1 cellular context compared by ENCODE assay signal in the genomic region with DNA sequence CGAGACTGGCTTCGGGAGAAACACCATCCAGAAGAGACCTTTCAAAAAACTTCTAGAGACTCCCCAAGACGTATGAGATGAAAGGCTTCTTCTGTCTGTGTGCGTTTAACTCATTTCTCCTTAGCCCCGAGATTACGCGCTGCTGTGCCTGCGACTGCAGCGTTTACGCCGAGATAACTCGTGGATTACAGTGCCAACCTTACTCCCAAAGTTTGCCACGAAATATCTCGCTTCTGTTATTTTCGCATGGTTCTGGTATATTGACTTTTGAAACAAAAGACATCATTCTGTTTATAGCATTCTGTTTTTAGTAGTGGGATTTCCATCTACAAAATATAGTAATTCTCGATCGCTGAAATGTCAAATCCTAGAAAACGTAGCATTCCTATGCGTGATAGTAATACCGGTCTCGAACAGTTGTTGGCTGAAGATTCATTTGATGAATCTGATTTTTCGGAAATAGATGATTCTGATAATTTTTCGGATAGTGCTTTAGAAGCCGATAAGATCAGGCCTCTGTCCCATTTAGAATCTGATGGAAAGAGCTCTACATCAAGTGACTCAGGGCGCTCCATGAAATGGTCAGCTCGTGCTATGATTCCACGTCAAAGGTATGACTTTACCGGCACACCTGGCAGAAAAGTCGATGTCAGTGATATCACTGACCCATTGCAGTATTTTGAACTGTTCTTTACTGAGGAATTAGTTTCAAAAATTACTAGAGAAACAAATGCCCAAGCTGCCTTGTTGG.
TF ChIP-seq lines count a peak whose summit lies in the region.

No MANE protein-coding gene starts in this region.

TF ChIP-seq in HEK293, 187 proteins besides CTCF, POLR2A, EP300 and RAD21 (continued from another document):
- TF ChIP-seq, protein P1, sequence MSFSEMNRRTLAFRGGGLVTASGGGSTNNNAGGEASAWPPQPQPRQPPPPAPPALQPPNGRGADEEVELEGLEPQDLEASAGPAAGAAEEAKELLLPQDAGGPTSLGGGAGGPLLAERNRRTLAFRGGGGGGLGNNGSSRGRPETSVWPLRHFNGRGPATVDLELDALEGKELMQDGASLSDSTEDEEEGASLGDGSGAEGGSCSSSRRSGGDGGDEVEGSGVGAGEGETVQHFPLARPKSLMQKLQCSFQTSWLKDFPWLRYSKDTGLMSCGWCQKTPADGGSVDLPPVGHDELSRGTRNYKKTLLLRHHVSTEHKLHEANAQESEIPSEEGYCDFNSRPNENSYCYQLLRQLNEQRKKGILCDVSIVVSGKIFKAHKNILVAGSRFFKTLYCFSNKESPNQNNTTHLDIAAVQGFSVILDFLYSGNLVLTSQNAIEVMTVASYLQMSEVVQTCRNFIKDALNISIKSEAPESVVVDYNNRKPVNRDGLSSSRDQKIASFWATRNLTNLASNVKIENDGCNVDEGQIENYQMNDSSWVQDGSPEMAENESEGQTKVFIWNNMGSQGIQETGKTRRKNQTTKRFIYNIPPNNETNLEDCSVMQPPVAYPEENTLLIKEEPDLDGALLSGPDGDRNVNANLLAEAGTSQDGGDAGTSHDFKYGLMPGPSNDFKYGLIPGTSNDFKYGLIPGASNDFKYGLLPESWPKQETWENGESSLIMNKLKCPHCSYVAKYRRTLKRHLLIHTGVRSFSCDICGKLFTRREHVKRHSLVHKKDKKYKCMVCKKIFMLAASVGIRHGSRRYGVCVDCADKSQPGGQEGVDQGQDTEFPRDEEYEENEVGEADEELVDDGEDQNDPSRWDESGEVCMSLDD (tag by site-specific recombination; IDR thresholded peaks at IDR 0.05) = no peak
- TF ChIP-seq, protein P2, sequence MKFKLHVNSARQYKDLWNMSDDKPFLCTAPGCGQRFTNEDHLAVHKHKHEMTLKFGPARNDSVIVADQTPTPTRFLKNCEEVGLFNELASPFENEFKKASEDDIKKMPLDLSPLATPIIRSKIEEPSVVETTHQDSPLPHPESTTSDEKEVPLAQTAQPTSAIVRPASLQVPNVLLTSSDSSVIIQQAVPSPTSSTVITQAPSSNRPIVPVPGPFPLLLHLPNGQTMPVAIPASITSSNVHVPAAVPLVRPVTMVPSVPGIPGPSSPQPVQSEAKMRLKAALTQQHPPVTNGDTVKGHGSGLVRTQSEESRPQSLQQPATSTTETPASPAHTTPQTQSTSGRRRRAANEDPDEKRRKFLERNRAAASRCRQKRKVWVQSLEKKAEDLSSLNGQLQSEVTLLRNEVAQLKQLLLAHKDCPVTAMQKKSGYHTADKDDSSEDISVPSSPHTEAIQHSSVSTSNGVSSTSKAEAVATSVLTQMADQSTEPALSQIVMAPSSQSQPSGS (tag by site-specific recombination; IDR thresholded peaks at IDR 0.05; ENCODE audit: low read depth) = no peak
- TF ChIP-seq KLF7 (tag by site-specific recombination; IDR thresholded peaks at IDR 0.05; ENCODE audit: borderline replicate concordance) (no peak), ZBTB11 (tag by site-specific recombination; conservative IDR thresholded peaks at IDR 0.05; ENCODE audit: low read depth) (no peak), ZNF830 (tag by site-specific recombination; IDR thresholded peaks at IDR 0.05; ENCODE audit: low read depth) (no peak), GLIS2 (tag by site-specific recombination; IDR thresholded peaks at IDR 0.05) (no peak), MEIS1 (CRISPR knock-in tag; IDR thresholded peaks at IDR 0.05; ENCODE audit: borderline replicate concordance) (no peak), ZNF248 (tag by site-specific recombination; IDR thresholded peaks at IDR 0.05) (no peak), ZSCAN23 (tag by site-specific recombination; IDR thresholded peaks at IDR 0.05) (no peak)
- TF ChIP-seq, protein P3, sequence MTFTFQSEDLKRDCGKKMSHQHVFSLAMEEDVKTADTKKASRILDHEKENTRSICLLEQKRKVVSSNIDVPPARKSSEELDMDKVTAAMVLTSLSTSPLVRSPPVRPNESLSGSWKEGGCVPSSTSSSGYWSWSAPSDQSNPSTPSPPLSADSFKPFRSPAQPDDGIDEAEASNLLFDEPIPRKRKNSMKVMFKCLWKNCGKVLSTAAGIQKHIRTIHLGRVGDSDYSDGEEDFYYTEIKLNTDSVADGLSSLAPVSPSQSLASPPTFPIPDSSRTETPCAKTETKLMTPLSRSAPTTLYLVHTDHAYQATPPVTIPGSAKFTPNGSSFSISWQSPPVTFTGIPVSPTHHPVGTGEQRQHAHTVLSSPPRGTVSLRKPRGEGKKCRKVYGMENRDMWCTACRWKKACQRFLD (tag by site-specific recombination; IDR thresholded peaks at IDR 0.05) = no peak
